Comparison of ENCODE assay signal across 1 cellular context in the genomic region with DNA sequence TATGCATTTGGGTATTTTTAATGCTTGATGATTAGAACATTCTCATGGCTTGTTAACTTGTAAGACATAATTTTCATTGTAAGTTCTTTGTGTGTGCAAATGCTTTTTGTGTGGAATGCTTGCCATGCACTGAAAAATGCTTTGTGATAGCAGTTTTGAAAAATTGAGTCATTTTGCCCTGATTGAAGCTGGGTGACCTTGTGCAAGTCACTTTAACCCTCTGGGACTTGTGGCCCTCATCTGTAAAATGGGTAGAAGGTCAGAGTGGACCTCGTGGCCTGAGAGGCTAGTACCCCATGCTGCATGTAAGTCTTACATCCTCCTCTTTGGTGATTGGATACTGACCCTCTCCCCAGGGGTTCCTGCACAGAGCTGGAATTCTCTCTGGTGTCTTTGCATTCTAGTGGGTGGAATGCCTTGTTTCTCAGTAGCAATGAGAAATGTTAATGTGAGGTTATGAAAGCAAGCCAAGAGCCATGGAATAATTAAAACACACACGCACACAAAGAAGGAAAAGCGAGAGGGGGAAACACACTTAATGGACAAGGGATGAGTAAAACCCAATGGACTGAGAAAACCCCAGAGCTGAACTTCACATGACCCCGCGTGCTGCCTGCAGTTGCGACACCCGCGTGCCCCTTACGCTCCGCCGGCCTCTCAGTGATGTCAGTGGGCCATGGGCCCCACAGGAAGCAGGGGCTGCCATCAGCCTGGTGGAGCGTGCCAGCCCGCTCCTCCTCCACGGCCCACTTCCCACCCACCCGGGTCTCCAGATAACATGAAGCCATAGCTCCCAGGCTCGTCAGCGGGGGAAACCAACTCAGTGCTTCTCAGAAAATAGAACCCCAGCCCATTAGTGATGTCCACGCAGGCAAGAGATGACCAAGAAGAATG.
A peak's percentile ranks its signal among the peaks of the same experiment; 100 is the strongest.
TF ChIP-seq lines count a peak whose summit lies in the region.

No MANE protein-coding gene starts in this region.

TF ChIP-seq in GM12878, 131 proteins besides CTCF, POLR2A, EP300 and RAD21 (continues in another document):
- TF ChIP-seq, protein P1, sequence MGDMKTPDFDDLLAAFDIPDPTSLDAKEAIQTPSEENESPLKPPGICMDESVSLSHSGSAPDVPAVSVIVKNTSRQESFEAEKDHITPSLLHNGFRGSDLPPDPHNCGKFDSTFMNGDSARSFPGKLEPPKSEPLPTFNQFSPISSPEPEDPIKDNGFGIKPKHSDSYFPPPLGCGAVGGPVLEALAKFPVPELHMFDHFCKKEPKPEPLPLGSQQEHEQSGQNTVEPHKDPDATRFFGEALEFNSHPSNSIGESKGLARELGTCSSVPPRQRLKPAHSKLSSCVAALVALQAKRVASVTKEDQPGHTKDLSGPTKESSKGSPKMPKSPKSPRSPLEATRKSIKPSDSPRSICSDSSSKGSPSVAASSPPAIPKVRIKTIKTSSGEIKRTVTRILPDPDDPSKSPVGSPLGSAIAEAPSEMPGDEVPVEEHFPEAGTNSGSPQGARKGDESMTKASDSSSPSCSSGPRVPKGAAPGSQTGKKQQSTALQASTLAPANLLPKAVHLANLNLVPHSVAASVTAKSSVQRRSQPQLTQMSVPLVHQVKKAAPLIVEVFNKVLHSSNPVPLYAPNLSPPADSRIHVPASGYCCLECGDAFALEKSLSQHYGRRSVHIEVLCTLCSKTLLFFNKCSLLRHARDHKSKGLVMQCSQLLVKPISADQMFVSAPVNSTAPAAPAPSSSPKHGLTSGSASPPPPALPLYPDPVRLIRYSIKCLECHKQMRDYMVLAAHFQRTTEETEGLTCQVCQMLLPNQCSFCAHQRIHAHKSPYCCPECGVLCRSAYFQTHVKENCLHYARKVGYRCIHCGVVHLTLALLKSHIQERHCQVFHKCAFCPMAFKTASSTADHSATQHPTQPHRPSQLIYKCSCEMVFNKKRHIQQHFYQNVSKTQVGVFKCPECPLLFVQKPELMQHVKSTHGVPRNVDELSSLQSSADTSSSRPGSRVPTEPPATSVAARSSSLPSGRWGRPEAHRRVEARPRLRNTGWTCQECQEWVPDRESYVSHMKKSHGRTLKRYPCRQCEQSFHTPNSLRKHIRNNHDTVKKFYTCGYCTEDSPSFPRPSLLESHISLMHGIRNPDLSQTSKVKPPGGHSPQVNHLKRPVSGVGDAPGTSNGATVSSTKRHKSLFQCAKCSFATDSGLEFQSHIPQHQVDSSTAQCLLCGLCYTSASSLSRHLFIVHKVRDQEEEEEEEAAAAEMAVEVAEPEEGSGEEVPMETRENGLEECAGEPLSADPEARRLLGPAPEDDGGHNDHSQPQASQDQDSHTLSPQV (IDR thresholded peaks at IDR 0.05) = peak; percentile 62; the same call in 1 of the 2 replicates
- TF ChIP-seq NR2C1 (IDR thresholded peaks at IDR 0.05) = peak; percentile 9; the same call in 1 of the 2 replicates
- peak in 1 of 2 experiments; percentile 28; a peak in 1 of 3 replicates for TF ChIP-seq EGR1 (IDR thresholded peaks at IDR 0.05; ENCODE audit: borderline replicate concordance in 1 of 2, low read depth in 2 of 2, low read length in 2 of 2)
- no peak for TF ChIP-seq ASH2L (IDR thresholded peaks at IDR 0.05; ENCODE audit: borderline replicate concordance, low read depth)
- no peak for TF ChIP-seq CREB1 (IDR thresholded peaks at IDR 0.05; ENCODE audit: low read depth)
- TF ChIP-seq ZNF207 (IDR thresholded peaks at IDR 0.05; ENCODE audit: borderline replicate concordance) = no peak
- no peak for TF ChIP-seq STAT1 (conservative IDR thresholded peaks at IDR 0.05)
- TF ChIP-seq ZSCAN29 (IDR thresholded peaks at IDR 0.05) = no peak
- no peak for TF ChIP-seq SPI1 (IDR thresholded peaks at IDR 0.05; ENCODE audit: borderline replicate concordance, insufficient read depth, low read depth, low read length)
- TF ChIP-seq BCL11A (IDR thresholded peaks at IDR 0.05; ENCODE audit: low read depth, low read length) = peak; percentile 92
- peak; percentile 74; the same call in 1 of the 2 replicates for TF ChIP-seq TBL1XR1 (IDR thresholded peaks at IDR 0.05; ENCODE audit: low read depth, low read length)
- no peak for TF ChIP-seq SMAD1 (IDR thresholded peaks at IDR 0.05; ENCODE audit: low read depth, partially characterized antibody)
- TF ChIP-seq ETV6 (conservative IDR thresholded peaks at IDR 0.05 in 1 of 2, IDR thresholded peaks at IDR 0.05 in 1 of 2; ENCODE audit: borderline replicate concordance in 1 of 2, low read depth in 1 of 2) = peak in 1 of 2 experiments; percentile 80; a peak in 2 of 4 replicates
- TF ChIP-seq BHLHE40 (IDR thresholded peaks at IDR 0.05; ENCODE audit: borderline replicate concordance in 1 of 2, low read depth in 2 of 2, low read length in 1 of 2) = peak; percentile 96 to 98
- peak; percentile 62 for TF ChIP-seq YY1 (IDR thresholded peaks at IDR 0.05; ENCODE audit: low read depth, low read length)
- TF ChIP-seq, protein P2, sequence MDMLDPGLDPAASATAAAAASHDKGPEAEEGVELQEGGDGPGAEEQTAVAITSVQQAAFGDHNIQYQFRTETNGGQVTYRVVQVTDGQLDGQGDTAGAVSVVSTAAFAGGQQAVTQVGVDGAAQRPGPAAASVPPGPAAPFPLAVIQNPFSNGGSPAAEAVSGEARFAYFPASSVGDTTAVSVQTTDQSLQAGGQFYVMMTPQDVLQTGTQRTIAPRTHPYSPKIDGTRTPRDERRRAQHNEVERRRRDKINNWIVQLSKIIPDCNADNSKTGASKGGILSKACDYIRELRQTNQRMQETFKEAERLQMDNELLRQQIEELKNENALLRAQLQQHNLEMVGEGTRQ (IDR thresholded peaks at IDR 0.05; ENCODE audit: borderline replicate concordance, low read depth, low read length) = no peak
- TF ChIP-seq, protein P3, sequence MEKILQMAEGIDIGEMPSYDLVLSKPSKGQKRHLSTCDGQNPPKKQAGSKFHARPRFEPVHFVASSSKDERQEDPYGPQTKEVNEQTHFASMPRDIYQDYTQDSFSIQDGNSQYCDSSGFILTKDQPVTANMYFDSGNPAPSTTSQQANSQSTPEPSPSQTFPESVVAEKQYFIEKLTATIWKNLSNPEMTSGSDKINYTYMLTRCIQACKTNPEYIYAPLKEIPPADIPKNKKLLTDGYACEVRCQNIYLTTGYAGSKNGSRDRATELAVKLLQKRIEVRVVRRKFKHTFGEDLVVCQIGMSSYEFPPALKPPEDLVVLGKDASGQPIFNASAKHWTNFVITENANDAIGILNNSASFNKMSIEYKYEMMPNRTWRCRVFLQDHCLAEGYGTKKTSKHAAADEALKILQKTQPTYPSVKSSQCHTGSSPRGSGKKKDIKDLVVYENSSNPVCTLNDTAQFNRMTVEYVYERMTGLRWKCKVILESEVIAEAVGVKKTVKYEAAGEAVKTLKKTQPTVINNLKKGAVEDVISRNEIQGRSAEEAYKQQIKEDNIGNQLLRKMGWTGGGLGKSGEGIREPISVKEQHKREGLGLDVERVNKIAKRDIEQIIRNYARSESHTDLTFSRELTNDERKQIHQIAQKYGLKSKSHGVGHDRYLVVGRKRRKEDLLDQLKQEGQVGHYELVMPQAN (conservative IDR thresholded peaks at IDR 0.05) = no peak
- TF ChIP-seq RFX5 (IDR thresholded peaks at IDR 0.05; ENCODE audit: low read depth, low read length) = no peak
- no peak for TF ChIP-seq BRCA1 (IDR thresholded peaks at IDR 0.05; ENCODE audit: low read depth, low read length)
- no peak for TF ChIP-seq POLR2AphosphoS2 (IDR thresholded peaks at IDR 0.05; ENCODE audit: low read depth, low read length)
- TF ChIP-seq MEF2B (IDR thresholded peaks at IDR 0.05; ENCODE audit: partially characterized antibody, poor library complexity, severe bottlenecking) = peak; percentile 50
- peak; percentile 34; the same call in 1 of the 2 replicates for TF ChIP-seq IRF4 (IDR thresholded peaks at IDR 0.05; ENCODE audit: low read depth, low read length)
- TF ChIP-seq ZBED1 (IDR thresholded peaks at IDR 0.05; ENCODE audit: borderline replicate concordance) = peak; percentile 80; the same call in 1 of the 2 replicates
- peak; percentile 73 for TF ChIP-seq ATF7 (IDR thresholded peaks at IDR 0.05; ENCODE audit: low read depth)
- TF ChIP-seq, protein P4, sequence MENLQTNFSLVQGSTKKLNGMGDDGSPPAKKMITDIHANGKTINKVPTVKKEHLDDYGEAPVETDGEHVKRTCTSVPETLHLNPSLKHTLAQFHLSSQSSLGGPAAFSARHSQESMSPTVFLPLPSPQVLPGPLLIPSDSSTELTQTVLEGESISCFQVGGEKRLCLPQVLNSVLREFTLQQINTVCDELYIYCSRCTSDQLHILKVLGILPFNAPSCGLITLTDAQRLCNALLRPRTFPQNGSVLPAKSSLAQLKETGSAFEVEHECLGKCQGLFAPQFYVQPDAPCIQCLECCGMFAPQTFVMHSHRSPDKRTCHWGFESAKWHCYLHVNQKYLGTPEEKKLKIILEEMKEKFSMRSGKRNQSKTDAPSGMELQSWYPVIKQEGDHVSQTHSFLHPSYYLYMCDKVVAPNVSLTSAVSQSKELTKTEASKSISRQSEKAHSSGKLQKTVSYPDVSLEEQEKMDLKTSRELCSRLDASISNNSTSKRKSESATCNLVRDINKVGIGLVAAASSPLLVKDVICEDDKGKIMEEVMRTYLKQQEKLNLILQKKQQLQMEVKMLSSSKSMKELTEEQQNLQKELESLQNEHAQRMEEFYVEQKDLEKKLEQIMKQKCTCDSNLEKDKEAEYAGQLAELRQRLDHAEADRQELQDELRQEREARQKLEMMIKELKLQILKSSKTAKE (IDR thresholded peaks at IDR 0.05; ENCODE audit: low read depth, poor library complexity, severe bottlenecking) = peak; percentile 72
- TF ChIP-seq HDAC6 (IDR thresholded peaks at IDR 0.05; ENCODE audit: unreplicated experiment) = no peak
- TF ChIP-seq, protein P5, sequence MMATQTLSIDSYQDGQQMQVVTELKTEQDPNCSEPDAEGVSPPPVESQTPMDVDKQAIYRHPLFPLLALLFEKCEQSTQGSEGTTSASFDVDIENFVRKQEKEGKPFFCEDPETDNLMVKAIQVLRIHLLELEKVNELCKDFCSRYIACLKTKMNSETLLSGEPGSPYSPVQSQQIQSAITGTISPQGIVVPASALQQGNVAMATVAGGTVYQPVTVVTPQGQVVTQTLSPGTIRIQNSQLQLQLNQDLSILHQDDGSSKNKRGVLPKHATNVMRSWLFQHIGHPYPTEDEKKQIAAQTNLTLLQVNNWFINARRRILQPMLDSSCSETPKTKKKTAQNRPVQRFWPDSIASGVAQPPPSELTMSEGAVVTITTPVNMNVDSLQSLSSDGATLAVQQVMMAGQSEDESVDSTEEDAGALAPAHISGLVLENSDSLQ (IDR thresholded peaks at IDR 0.05) = no peak
- no peak for TF ChIP-seq YBX1 (IDR thresholded peaks at IDR 0.05)
- no peak for TF ChIP-seq MYC (IDR thresholded peaks at IDR 0.05; ENCODE audit: insufficient read depth, insufficient read length, insufficient replicate concordance, low read length, severe bottlenecking)
- no peak for TF ChIP-seq TCF7 (IDR thresholded peaks at IDR 0.05; ENCODE audit: borderline replicate concordance)
- no peak for TF ChIP-seq HCFC1 (IDR thresholded peaks at IDR 0.05; ENCODE audit: low read length)
- TF ChIP-seq NR2F1 (conservative IDR thresholded peaks at IDR 0.05) = peak; percentile 87
- TF ChIP-seq LARP7 (IDR thresholded peaks at IDR 0.05) = no peak
- peak; percentile 63; the same call in 1 of the 2 replicates for TF ChIP-seq JUNB (IDR thresholded peaks at IDR 0.05)
- peak in 1 of 2 experiments; percentile 83; a peak in 2 of 4 replicates for TF ChIP-seq CEBPB (IDR thresholded peaks at IDR 0.05; ENCODE audit: borderline replicate concordance in 1 of 2, low read depth in 2 of 2, low read length in 2 of 2)
- peak; percentile 84 for TF ChIP-seq MTA2 (IDR thresholded peaks at IDR 0.05; ENCODE audit: low read depth)
- TF ChIP-seq CHD2 (IDR thresholded peaks at IDR 0.05; ENCODE audit: borderline replicate concordance, low read depth, low read length) = peak; percentile 73; the same call in 1 of the 2 replicates
- no peak for TF ChIP-seq CBX3 (IDR thresholded peaks at IDR 0.05; ENCODE audit: borderline replicate concordance, low read depth)
- TF ChIP-seq, protein P6, sequence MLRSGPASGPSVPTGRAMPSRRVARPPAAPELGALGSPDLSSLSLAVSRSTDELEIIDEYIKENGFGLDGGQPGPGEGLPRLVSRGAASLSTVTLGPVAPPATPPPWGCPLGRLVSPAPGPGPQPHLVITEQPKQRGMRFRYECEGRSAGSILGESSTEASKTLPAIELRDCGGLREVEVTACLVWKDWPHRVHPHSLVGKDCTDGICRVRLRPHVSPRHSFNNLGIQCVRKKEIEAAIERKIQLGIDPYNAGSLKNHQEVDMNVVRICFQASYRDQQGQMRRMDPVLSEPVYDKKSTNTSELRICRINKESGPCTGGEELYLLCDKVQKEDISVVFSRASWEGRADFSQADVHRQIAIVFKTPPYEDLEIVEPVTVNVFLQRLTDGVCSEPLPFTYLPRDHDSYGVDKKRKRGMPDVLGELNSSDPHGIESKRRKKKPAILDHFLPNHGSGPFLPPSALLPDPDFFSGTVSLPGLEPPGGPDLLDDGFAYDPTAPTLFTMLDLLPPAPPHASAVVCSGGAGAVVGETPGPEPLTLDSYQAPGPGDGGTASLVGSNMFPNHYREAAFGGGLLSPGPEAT (IDR thresholded peaks at IDR 0.05; ENCODE audit: low read depth) = peak; percentile 56; the same call in 1 of the 2 replicates
- TF ChIP-seq, protein P7, sequence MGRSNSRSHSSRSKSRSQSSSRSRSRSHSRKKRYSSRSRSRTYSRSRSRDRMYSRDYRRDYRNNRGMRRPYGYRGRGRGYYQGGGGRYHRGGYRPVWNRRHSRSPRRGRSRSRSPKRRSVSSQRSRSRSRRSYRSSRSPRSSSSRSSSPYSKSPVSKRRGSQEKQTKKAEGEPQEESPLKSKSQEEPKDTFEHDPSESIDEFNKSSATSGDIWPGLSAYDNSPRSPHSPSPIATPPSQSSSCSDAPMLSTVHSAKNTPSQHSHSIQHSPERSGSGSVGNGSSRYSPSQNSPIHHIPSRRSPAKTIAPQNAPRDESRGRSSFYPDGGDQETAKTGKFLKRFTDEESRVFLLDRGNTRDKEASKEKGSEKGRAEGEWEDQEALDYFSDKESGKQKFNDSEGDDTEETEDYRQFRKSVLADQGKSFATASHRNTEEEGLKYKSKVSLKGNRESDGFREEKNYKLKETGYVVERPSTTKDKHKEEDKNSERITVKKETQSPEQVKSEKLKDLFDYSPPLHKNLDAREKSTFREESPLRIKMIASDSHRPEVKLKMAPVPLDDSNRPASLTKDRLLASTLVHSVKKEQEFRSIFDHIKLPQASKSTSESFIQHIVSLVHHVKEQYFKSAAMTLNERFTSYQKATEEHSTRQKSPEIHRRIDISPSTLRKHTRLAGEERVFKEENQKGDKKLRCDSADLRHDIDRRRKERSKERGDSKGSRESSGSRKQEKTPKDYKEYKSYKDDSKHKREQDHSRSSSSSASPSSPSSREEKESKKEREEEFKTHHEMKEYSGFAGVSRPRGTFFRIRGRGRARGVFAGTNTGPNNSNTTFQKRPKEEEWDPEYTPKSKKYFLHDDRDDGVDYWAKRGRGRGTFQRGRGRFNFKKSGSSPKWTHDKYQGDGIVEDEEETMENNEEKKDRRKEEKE (IDR thresholded peaks at IDR 0.05) = no peak
